8 cellular contexts compared by ENCODE assay signal in genomic region chr7:150978136-150978789, GRCh38. TPM values are rescaled to one million over a fixed set of nuclear protein-coding genes. Genes with fewer than 3 reads are reported as not detected.
DNase-seq lines count a peak whose midpoint lies in the region; ATAC-seq and TF ChIP-seq lines count a peak whose summit lies in the region.

TSS of gene KCNH2 (minus strand) at chr7:150978321. CDS start at chr7:150977913, 408 bp downstream.

- H3K27me3 Mint-ChIP-seq in activated T-helper 17 cell treated with anti-CD3 and anti-CD28 coated beads, Interleukin-2, amount 50 U/mL, for 72 hours = peaks cover 19% of the 10 kb centered on the region

- H3K9me3 Mint-ChIP-seq in activated T-helper 17 cell treated with anti-CD3 and anti-CD28 coated beads, Interleukin-2, amount 50 U/mL, for 72 hours = no peaks in the 10 kb centered on the region

- TF ChIP-seq CTCF in GM13976 (IDR thresholded peaks at IDR 0.05; ENCODE audit: borderline replicate concordance, control extremely low read depth, extremely low read depth, insufficient read depth, missing control alignments) = no peak
- TF ChIP-seq CTCF in left ventricle myocardium inferior (IDR thresholded peaks at IDR 0.05; ENCODE audit: borderline replicate concordance) = no peak
- no peak for TF ChIP-seq CTCF in gastrocnemius medialis (IDR thresholded peaks at IDR 0.05 in 4 of 5, conservative IDR thresholded peaks at IDR 0.05 in 1 of 5)

- no peaks in the 10 kb centered on the region for H3K36me3 ChIP-seq in left ventricle myocardium inferior
- no peaks in the 10 kb centered on the region for H3K36me3 ChIP-seq in gastrocnemius medialis

- peaks cover 55% of the 10 kb centered on the region for H3K4me1 ChIP-seq in left ventricle myocardium inferior
- peaks cover 6 to 18% of the 10 kb centered on the region in 2 donors for H3K4me1 ChIP-seq in gastrocnemius medialis

- no peak for TF ChIP-seq POLR2A in gastrocnemius medialis (IDR thresholded peaks at IDR 0.05)

- peak within 1 kb of the TSS; percentile 96 for H3K27ac ChIP-seq in left ventricle myocardium inferior (replicated peaks)
- no peak within 1 kb of the TSS for H3K27ac ChIP-seq in gastrocnemius medialis

- H3K9me3 ChIP-seq in left ventricle myocardium inferior (replicated peaks) = no peaks in the 10 kb centered on the region
- H3K9me3 ChIP-seq in gastrocnemius medialis = no peaks in the 10 kb centered on the region

- DNase-seq in GM13976 (ENCODE audit: low spot score) = peak; percentile 70
- DNase-seq in NCI-H2107 (lab: John Stamatoyannopoulos, UW) = peak; percentile 82
- DNase-seq in left ventricle myocardium inferior = peak; percentile 72
- no peak for DNase-seq in gastrocnemius medialis
- no peak for DNase-seq in SKM-1 treated with dmso at 0.1 percent for 144 hours (lab: John Stamatoyannopoulos, UW; ENCODE audit: unreplicated experiment)
- DNase-seq in SW480 (ENCODE audit: low spot score) = no peak
- DNase-seq in mesenteric fat pad (ENCODE audit: low spot score) = no peak

- peak within 1 kb of the TSS; percentile 85 for H3K4me3 Mint-ChIP-seq in activated T-helper 17 cell treated with anti-CD3 and anti-CD28 coated beads, Interleukin-2, amount 50 U/mL, for 72 hours

- peaks cover 90% of the 10 kb centered on the region for H3K27me3 ChIP-seq in left ventricle myocardium inferior (ENCODE audit: low read depth)
- H3K27me3 ChIP-seq in gastrocnemius medialis = peaks cover 55 to 74% (median 62%) of the 10 kb centered on the region in 3 donors

- intact Hi-C loops in left ventricle myocardium inferior (cut with micrococcal nuclease) = no loop called here
- intact Hi-C loops in gastrocnemius medialis (cut with DNase I; ENCODE audit: low total_unique reads) = no loop called here

- peak within 1 kb of the TSS; percentile 33 for H3K27ac Mint-ChIP-seq in activated T-helper 17 cell treated with anti-CD3 and anti-CD28 coated beads, Interleukin-2, amount 50 U/mL, for 72 hours

- ATAC-seq in activated T-helper 17 cell treated with anti-CD3 and anti-CD28 coated beads, Interleukin-2, amount 50 U/mL, for 72 hours (replicated peaks) = no peak
- no peak for ATAC-seq in gastrocnemius medialis

- no peaks in the 10 kb centered on the region for H3K36me3 Mint-ChIP-seq in activated T-helper 17 cell treated with anti-CD3 and anti-CD28 coated beads, Interleukin-2, amount 50 U/mL, for 72 hours (ENCODE audit: low read depth)

- peaks cover 15% of the 10 kb centered on the region for H3K4me1 Mint-ChIP-seq in activated T-helper 17 cell treated with anti-CD3 and anti-CD28 coated beads, Interleukin-2, amount 50 U/mL, for 72 hours

- H3K4me3 ChIP-seq in left ventricle myocardium inferior (peak within 1 kb of the TSS; percentile 67), gastrocnemius medialis (peak within 1 kb of the TSS; percentile 39 to 55 (median 43))

- in situ Hi-C loops in GM13976 (cut with MboI; ENCODE audit: low sequenced_read_pairs, unreplicated experiment) = no loop called here
- in situ Hi-C loops in gastrocnemius medialis (cut with MboI; ENCODE audit: low sequenced_read_pairs in 4 of 4) = loop anchor here in 3 of 4 donors (25.0 kb wide), 1 partner anchor 191 kb away; no protein-coding TSS in a partner anchor

RNA-seq across cellular contexts. Expression of gene KCNH2, which starts in this region (rescaled TPM):
- under 1 TPM; 0.32 to 0.77 TPM for total RNA-seq in activated T-helper 17 cell treated with anti-CD3 and anti-CD28 coated beads, Interleukin-2, amount 50 U/mL, for 72 hours
- total RNA-seq in left ventricle myocardium inferior = 94.1 TPM
- under 1 TPM in 3 of 4 donors, not detected in 1; 0.19 to 1.00 (median 0.46) TPM for total RNA-seq in gastrocnemius medialis
- total RNA-seq in mesenteric fat pad = 0.32 TPM

Comparison
In these comparisons a context has a peak if more than half of its experiments do, and no peak if none do; other contexts are left out.
1. RNA of gene KCNH2 (total RNA-seq): 94.1 TPM in left ventricle myocardium inferior (single experiment); 0.32 to 0.77 TPM in activated T-helper 17 cell treated with anti-CD3 and anti-CD28 coated beads, Interleukin-2, amount 50 U/mL, for 72 hours, 0.19 to 1.00 TPM in gastrocnemius medialis and 0.32 TPM in mesenteric fat pad (single experiment); every median in the first group is over 10 times any median in the second.
2. DNase-seq: peak in GM13976 (single experiment), NCI-H2107 (single experiment) and left ventricle myocardium inferior (single experiment); none in gastrocnemius medialis (0 of 2), SKM-1 treated with dmso at 0.1 percent for 144 hours (single experiment), SW480 (single experiment) and mesenteric fat pad (single experiment).